ENCODE assay signal across 27 cellular contexts in genomic region chr16:86910146-86910805, GRCh38.
"Had no signal": no experiment of that assay in that cellular context is flagged by ENCODE, and none has a peak within 500 bp of the region (broad histone marks: within the 10 kb centered on the region; RNA-seq: fewer than 3 reads in every experiment).

No MANE protein-coding gene starts in this region.

- H3K9ac ChIP-seq: neural progenitor cell had no signal

- H3K27ac Mint-ChIP-seq: activated B cell treated with CpG ODN at 0.5 μM for 24 hours; activated naive CD4-positive, alpha-beta T cell treated with anti-CD3 and anti-CD28 coated beads for 36 hours; activated naive CD8-positive, alpha-beta T cell treated with anti-CD3 and anti-CD28 coated beads, Interleukin-2, amount 10 ng/mL, durations not matched to agents 7 days and 5 days; activated T-cell treated with anti-CD3 and anti-CD28 coated beads, Interleukin-2, amount 50 U/mL, for 72 hours; endodermal cell; memory B cell; neural progenitor cell; T-helper 17 cell had no signal

- H3K27me3 Mint-ChIP-seq: activated naive CD8-positive, alpha-beta T cell treated with anti-CD3 and anti-CD28 coated beads, Interleukin-2, amount 10 ng/mL, durations not matched to agents 7 days and 5 days had no signal

- H3K4me3 ChIP-seq: breast epithelium, coronary artery, neural progenitor cell, thoracic aorta, upper lobe of right lung had no signal

- H3K4me2 ChIP-seq: neural progenitor cell had no signal

- FAIRE-seq: small intestine had no signal

- H3K36me3 ChIP-seq: breast epithelium, neural progenitor cell, thoracic aorta, upper lobe of right lung had no signal

- H3K27me3 ChIP-seq: neural progenitor cell had no signal

- H3K27ac ChIP-seq: breast epithelium, coronary artery, neural progenitor cell, thoracic aorta, upper lobe of right lung had no signal

- ATAC-seq: activated T-cell treated with anti-CD3 and anti-CD28 coated beads, Interleukin-2, amount 50 U/mL, for 72 hours; sciatic nerve; T-helper 17 cell; upper lobe of right lung had no signal

- H3K4me3 Mint-ChIP-seq: activated B cell treated with CpG ODN at 0.5 μM for 24 hours; activated naive CD4-positive, alpha-beta T cell treated with anti-CD3 and anti-CD28 coated beads for 36 hours; activated naive CD8-positive, alpha-beta T cell treated with anti-CD3 and anti-CD28 coated beads, Interleukin-2, amount 10 ng/mL, durations not matched to agents 7 days and 5 days; activated T-cell treated with anti-CD3 and anti-CD28 coated beads, Interleukin-2, amount 50 U/mL, for 72 hours; endodermal cell; memory B cell; naive B cell; neural progenitor cell; T-helper 17 cell had no signal

- H3K4me1 ChIP-seq: breast epithelium, upper lobe of right lung had no signal

- H3K4me1 Mint-ChIP-seq: activated B cell treated with CpG ODN at 0.5 μM for 24 hours; activated naive CD8-positive, alpha-beta T cell treated with anti-CD3 and anti-CD28 coated beads, Interleukin-2, amount 10 ng/mL, durations not matched to agents 7 days and 5 days; endodermal cell; memory B cell; naive B cell; T-helper 17 cell had no signal

- H3K9me3 ChIP-seq: breast epithelium, thoracic aorta, upper lobe of right lung had no signal

- H3K9me3 Mint-ChIP-seq: activated B cell treated with CpG ODN at 0.5 μM for 24 hours; activated naive CD4-positive, alpha-beta T cell treated with anti-CD3 and anti-CD28 coated beads for 36 hours; activated naive CD8-positive, alpha-beta T cell treated with anti-CD3 and anti-CD28 coated beads, Interleukin-2, amount 10 ng/mL, durations not matched to agents 7 days and 5 days; activated T-cell treated with anti-CD3 and anti-CD28 coated beads, Interleukin-2, amount 50 U/mL, for 72 hours; endodermal cell; memory B cell; neural progenitor cell had no signal

- DNase-seq: activated B cell treated with CpG ODN at 0.5 μM for 24 hours; activated CD4-positive, alpha-beta T cell treated with anti-CD3 and anti-CD28 coated beads for 4 hours; activated CD4-positive, alpha-beta T cell treated with anti-CD3 and anti-CD28 coated beads, Interleukin-2, amount 50 U/mL, for 48 hours; activated effector memory CD4-positive, alpha-beta T cell treated with Interleukin-2 at 50 U/mL for 16 hours; activated naive CD4-positive, alpha-beta T cell treated with anti-CD3 and anti-CD28 coated beads for 36 hours; activated naive CD8-positive, alpha-beta T cell treated with anti-CD3 and anti-CD28 coated beads, Interleukin-2, amount 10 ng/mL, durations not matched to agents 7 days and 5 days; activated T-cell treated with anti-CD3 and anti-CD28 coated beads, Interleukin-2, amount 50 U/mL, for 72 hours; amniotic stem cell; cerebellar nuclear complex; endodermal cell; foreskin fibroblast; hippocampal formation; kidney glomerular epithelial cell; naive B cell; posterior cingulate gyrus; small intestine; stimulated activated CD4-positive, alpha-beta T cell treated with anti-CD3 and anti-CD28 coated beads, Interleukin-4, amount 100 ng/mL, for 1 hour; stimulated activated naive CD4-positive, alpha-beta T cell treated with Interleukin-2 at 50 U/mL for 16 hours; SW 1271; T-helper 17 cell; upper lobe of right lung had no signal

- H3K36me3 Mint-ChIP-seq: activated naive CD8-positive, alpha-beta T cell treated with anti-CD3 and anti-CD28 coated beads, Interleukin-2, amount 10 ng/mL, durations not matched to agents 7 days and 5 days; memory B cell; naive B cell; neural progenitor cell had no signal
